8 cellular contexts compared by ENCODE assay signal in genomic region chr7:6730343-6730633, GRCh38. TPM values are rescaled to one million over a fixed set of nuclear protein-coding genes. Genes with fewer than 3 reads are reported as not detected.
A peak's percentile ranks its signal among the peaks of the same experiment; 100 is the strongest.
DNase-seq lines count a peak whose midpoint lies in the region; ATAC-seq and TF ChIP-seq lines count a peak whose summit lies in the region.

No MANE protein-coding gene starts in this region.

- POLR2A ChIA-PET in A673 (lab: Charles Lee; ENCODE audit: low non-redundant PET) (no interaction called here), HCT116 (lab: Charles Lee) (no interaction called here)

- H3K27me3 ChIP-seq in A673 (replicated peaks; ENCODE audit: insufficient read depth, low read depth, low read length, poor library complexity): no peaks in the 10 kb centered on the region
- H3K27me3 ChIP-seq in HCT116 (ENCODE audit: insufficient read depth, low read length): no peaks in the 10 kb centered on the region
- no peaks in the 10 kb centered on the region for H3K27me3 ChIP-seq in adipocyte (replicated peaks; ENCODE audit: control insufficient read depth, insufficient read depth, low read length)
- H3K27me3 ChIP-seq in suprapubic skin: peaks cover under 1% of the 10 kb centered on the region

- H2AFZ ChIP-seq in HCT116 (ENCODE audit: low read depth, low read length, poor library complexity, severe bottlenecking): no peak overlapping the region

- no peak for TF ChIP-seq RAD21 in HCT116 (IDR thresholded peaks at IDR 0.05; ENCODE audit: low read depth)

- H3K36me3 ChIP-seq in A673 (ENCODE audit: insufficient read depth, low read length, poor library complexity, severe bottlenecking) (peaks cover 14% of the 10 kb centered on the region), HCT116 (ENCODE audit: control insufficient read depth in 1 of 2, insufficient read depth in 2 of 2, low read length in 2 of 2) (peaks cover 11 to 12% of the 10 kb centered on the region in 2 experiments; a peak in 3 of 4 replicates), adipocyte (ENCODE audit: control insufficient read depth, insufficient read depth, low read length, severe bottlenecking) (peaks cover 18% of the 10 kb centered on the region), suprapubic skin (peaks cover 13% of the 10 kb centered on the region)

- TF ChIP-seq POLR2A in HCT116 (IDR thresholded peaks at IDR 0.05; ENCODE audit: borderline replicate concordance, extremely low read depth, insufficient read depth, insufficient read length) (no peak), suprapubic skin (IDR thresholded peaks at IDR 0.05) (no peak)

- H3K27ac ChIP-seq in A673 (ENCODE audit: low read depth, low read length, poor library complexity, severe bottlenecking) (peak overlapping the region; percentile 96), HCT116 (ENCODE audit: low read depth, low read length) (peak overlapping the region; percentile 79), suprapubic skin (peak overlapping the region; percentile 71)

- no peak for TF ChIP-seq EP300 in suprapubic skin (IDR thresholded peaks at IDR 0.05)

- no peaks in the 10 kb centered on the region for H4K20me1 ChIP-seq in HCT116 (ENCODE audit: insufficient read depth)

- peaks cover 41% of the 10 kb centered on the region for H3K79me2 ChIP-seq in HCT116 (ENCODE audit: insufficient read depth, low read length)

- intact Hi-C loops in A673 (cut with micrococcal nuclease; ENCODE audit: unreplicated experiment): no loop called here
- intact Hi-C loops in HCT116 (cut with micrococcal nuclease): no loop called here

- BruUV-seq in A673 (replicated peaks; lab: Mats Ljungman, UMichigan) (no TSS peak), HCT116 (replicated peaks; lab: Mats Ljungman, UMichigan) (no TSS peak)

- WGBS in suprapubic skin: 3% methylated on average over 5 of the region's 18 CpGs

- DNase-seq in A673 (ENCODE audit: low spot score) (peak; percentile 37), HCT116 (ENCODE audit: low read depth, low spot score) (no peak), adipocyte (ENCODE audit: low read depth) (no peak), iris pigment epithelial cell (ENCODE audit: low read depth) (peak; percentile 56), suprapubic skin (ENCODE audit: low spot score in 2 of 2) (no peak), RPMI8226 (no peak)
- DNase-seq in activated effector memory CD4-positive, alpha-beta T cell treated with anti-CD3 and anti-CD28 coated beads, Interleukin-2, amount 50 U/mL, for 16 hours: no peak

- H3K9ac ChIP-seq in HCT116 (ENCODE audit: low read length) (peak overlapping the region; percentile 94), adipocyte (ENCODE audit: low read length) (peak overlapping the region; percentile 93)

- no peaks in the 10 kb centered on the region for H3K9me2 ChIP-seq in HCT116 (ENCODE audit: insufficient read depth)

- ATAC-seq in HCT116 (no peak), HG03342 (IDR thresholded peaks at IDR 0.05; ENCODE audit: unreplicated experiment) (no peak)

- H3K9me3 ChIP-seq in A673 (ENCODE audit: low read depth, low read length, poor library complexity, severe bottlenecking) (no peaks in the 10 kb centered on the region), HCT116 (ENCODE audit: control insufficient read depth in 1 of 2, insufficient read depth in 1 of 2, low read depth in 1 of 2, low read length in 2 of 2) (no peaks in the 10 kb centered on the region), adipocyte (ENCODE audit: control insufficient read depth, low read length) (no peaks in the 10 kb centered on the region), suprapubic skin (no peaks in the 10 kb centered on the region)

- CTCF ChIA-PET in A673 (lab: Charles Lee) (no interaction called here), HCT116 (lab: Charles Lee) (no interaction called here)

- TF ChIP-seq CTCF in A673 (conservative IDR thresholded peaks at IDR 0.05; ENCODE audit: low read depth, low read length) (no peak), HCT116 (IDR thresholded peaks at IDR 0.05 in 2 of 3, conservative IDR thresholded peaks at IDR 0.05 in 1 of 3; ENCODE audit: borderline replicate concordance in 1 of 3, insufficient read depth in 1 of 3, low read depth in 2 of 3, low read length in 2 of 3) (no peak), suprapubic skin (IDR thresholded peaks at IDR 0.05) (no peak)

- peak overlapping the region; percentile 100 for H3K4me3 ChIP-seq in A673 (ENCODE audit: low read depth, low read length, poor library complexity, severe bottlenecking)
- H3K4me3 ChIP-seq in HCT116 (replicated peaks in 1 of 2; ENCODE audit: low read depth in 1 of 2, low read length in 2 of 2): peak overlapping the region; percentile 86 to 91
- peak overlapping the region; percentile 90 for H3K4me3 ChIP-seq in adipocyte (ENCODE audit: low read length)
- H3K4me3 ChIP-seq in suprapubic skin: peak overlapping the region; percentile 86

- H3K4me1 ChIP-seq in A673 (ENCODE audit: insufficient read depth, low read length, poor library complexity, severe bottlenecking) (no peaks in the 10 kb centered on the region), HCT116 (ENCODE audit: control insufficient read depth in 1 of 2, insufficient read depth in 2 of 2, low read length in 2 of 2) (peaks cover 17 to 21% of the 10 kb centered on the region in 2 experiments), adipocyte (ENCODE audit: control insufficient read depth, insufficient read depth, low read length) (peaks cover 8% of the 10 kb centered on the region), suprapubic skin (peaks cover 14% of the 10 kb centered on the region)

- H3K4me2 ChIP-seq in HCT116 (ENCODE audit: low read length): peak overlapping the region; percentile 69

- RAD21 ChIA-PET in HCT116 (lab: Charles Lee; ENCODE audit: low non-redundant PET in 1 of 2, low total read pairs in 2 of 2, uncharacterized antibody in 2 of 2, unreplicated experiment in 2 of 2): no interaction called here

TF ChIP-seq in HCT116, 20 proteins besides CTCF, POLR2A, EP300 and RAD21:
- TF ChIP-seq CBX3 (IDR thresholded peaks at IDR 0.05; ENCODE audit: low read depth) (no peak), EZH2 (IDR thresholded peaks at IDR 0.05) (no peak)

RNA-seq across cellular contexts. Expression of gene ZNF12, which starts 23.5 kb away (rescaled TPM):
- 18.1 and 18.8 TPM in 2 replicates for total RNA-seq in A673 (2021)
- 19.0 TPM for total RNA-seq in HCT116 (2021; ENCODE audit: unreplicated experiment)
- polyA plus RNA-seq in HCT116 (2012): 5.4 and 11.6 TPM in 2 replicates
- 10 to 100 TPM; 17.9 to 33.0 (median 19.0) TPM for total RNA-seq in suprapubic skin

RNA-seq across cellular contexts. Expression of gene RSPH10B2, which starts 23.6 kb away (rescaled TPM):
- 0.34 and 0.44 TPM in 2 replicates for total RNA-seq in A673 (2021)
- 0.37 TPM for total RNA-seq in HCT116 (2021; ENCODE audit: unreplicated experiment)
- polyA plus RNA-seq in HCT116 (2012): 0.10 and 0.12 TPM in 2 replicates
- total RNA-seq in suprapubic skin: not detected

Comparison
In these comparisons a context has a peak if more than half of its experiments do, and no peak if none do; other contexts are left out.
1. DNase-seq: peak in A673 (single experiment) and iris pigment epithelial cell (single experiment); none in HCT116 (single experiment), adipocyte (single experiment), suprapubic skin (0 of 2), activated effector memory CD4-positive, alpha-beta T cell treated with anti-CD3 and anti-CD28 coated beads, Interleukin-2, amount 50 U/mL, for 16 hours (single experiment) and RPMI8226 (single experiment).
2. Peak in every context shown above with its lines, with median percentiles within 50 percentile points of each other: H3K27ac ChIP-seq and H3K4me3 ChIP-seq.